Comparison of ENCODE assay signal across 8 cellular contexts in genomic region chr11:65419773-65420481, GRCh38. TPM values are rescaled to one million over a fixed set of nuclear protein-coding genes. Genes with fewer than 3 reads are reported as not detected.
A peak's percentile ranks its signal among the peaks of the same experiment; 100 is the strongest.
DNase-seq lines count a peak whose midpoint lies in the region; ATAC-seq and TF ChIP-seq lines count a peak whose summit lies in the region.

No MANE protein-coding gene starts in this region.

- peaks cover 0 to 4% of the 10 kb centered on the region in 2 donors for H3K27me3 Mint-ChIP-seq in CD4-positive, alpha-beta memory T cell

- H3K36me3 ChIP-seq in CD4-positive, alpha-beta memory T cell (ENCODE audit: insufficient read depth, low read length): peaks cover 12% of the 10 kb centered on the region
- peaks cover 22% of the 10 kb centered on the region for H3K36me3 ChIP-seq in RWPE2 (ENCODE audit: low read depth)
- H3K36me3 ChIP-seq in cardiac muscle cell: no peaks in the 10 kb centered on the region
- H3K36me3 ChIP-seq in parathyroid adenoma (ENCODE audit: control insufficient read depth, insufficient read depth, low read length): peaks cover 12% of the 10 kb centered on the region

- H3K9ac ChIP-seq in parathyroid adenoma: peak overlapping the region; percentile 95

- peak overlapping the region; percentile 98 for H3K27ac ChIP-seq in CD4-positive, alpha-beta memory T cell (ENCODE audit: low read depth, low read length)
- H3K27ac ChIP-seq in RWPE2 (ENCODE audit: poor library complexity, severe bottlenecking) (peak overlapping the region; percentile 97), cardiac muscle cell (peak overlapping the region; percentile 98), parathyroid adenoma (peak overlapping the region; percentile 100)

- peaks cover 57% of the 10 kb centered on the region for H3K4me1 ChIP-seq in CD4-positive, alpha-beta memory T cell (ENCODE audit: insufficient read depth, low read length)
- H3K4me1 ChIP-seq in RWPE2 (ENCODE audit: insufficient read depth, poor library complexity, severe bottlenecking): peaks cover 35% of the 10 kb centered on the region
- peaks cover 71% of the 10 kb centered on the region for H3K4me1 ChIP-seq in cardiac muscle cell (ENCODE audit: low read depth)
- H3K4me1 ChIP-seq in parathyroid adenoma: peaks cover 27% of the 10 kb centered on the region

- peaks cover 48% of the 10 kb centered on the region for H3K79me2 ChIP-seq in parathyroid adenoma

- H3K9me3 Mint-ChIP-seq in CD4-positive, alpha-beta memory T cell: peaks cover 0 to 8% (median 2%) of the 10 kb centered on the region in 8 donors

- intact Hi-C loops in CD4-positive, alpha-beta memory T cell (cut with micrococcal nuclease): loop anchor here (5.0 kb wide), 1 partner anchor 53 kb away; no protein-coding TSS in a partner anchor

- POLR2A ChIA-PET in CD4-positive, alpha-beta memory T cell (lab: Charles Lee; ENCODE audit: partially characterized antibody): interaction anchor here (0.7 to 22.2 kb wide), 23 partner anchors 7 to 675 kb away, joined by 3 to 3839 read pairs (median 5); partner anchors contain the start of genes DPF2, EHBP1L1, FAM89B and FRMD8

- no peaks in the 10 kb centered on the region for H3K9me3 ChIP-seq in CD4-positive, alpha-beta memory T cell (ENCODE audit: control insufficient read depth in 1 of 2, low read length in 2 of 2)
- H3K9me3 ChIP-seq in RWPE2 (ENCODE audit: severe bottlenecking) (no peaks in the 10 kb centered on the region), cardiac muscle cell (ENCODE audit: low read depth) (no peaks in the 10 kb centered on the region), parathyroid adenoma (ENCODE audit: control insufficient read depth, low read length) (no peaks in the 10 kb centered on the region)

- peaks cover 25 to 35% of the 10 kb centered on the region in 2 donors for H3K36me3 Mint-ChIP-seq in CD4-positive, alpha-beta memory T cell

- peak; percentile 54 to 80 (median 63) for DNase-seq in CD4-positive, alpha-beta memory T cell
- DNase-seq in HT1080 (ENCODE audit: low read depth) (peak; percentile 95), RWPE2 (ENCODE audit: low spot score) (peak; percentile 88), amniotic epithelial cell (ENCODE audit: low read depth) (peak; percentile 98), cardiac muscle cell (ENCODE audit: low read depth in 1 of 2, low spot score in 1 of 2) (peak; percentile 59 to 98)

- peak; percentile 28 for ATAC-seq in RWPE2 (ENCODE audit: low read depth)
- ATAC-seq in GM18909 (IDR thresholded peaks at IDR 0.05; ENCODE audit: poor library complexity, unreplicated experiment): no peak
- no peak for ATAC-seq in GM21737 (IDR thresholded peaks at IDR 0.05; ENCODE audit: unreplicated experiment)

- H3K27ac Mint-ChIP-seq in CD4-positive, alpha-beta memory T cell: peak overlapping the region; percentile 93 to 100 (median 97)

- H3K4me3 ChIP-seq in CD4-positive, alpha-beta memory T cell (ENCODE audit: low read length in 2 of 2): peak overlapping the region; percentile 86 to 95
- H3K4me3 ChIP-seq in RWPE2 (ENCODE audit: severe bottlenecking) (peak overlapping the region; percentile 12), cardiac muscle cell (no peak overlapping the region), parathyroid adenoma (ENCODE audit: low read depth, low read length) (peak overlapping the region; percentile 67)

- TF ChIP-seq CTCF in RWPE2 (IDR thresholded peaks at IDR 0.05; ENCODE audit: poor library complexity, severe bottlenecking): no peak
- no peak for TF ChIP-seq CTCF in cardiac muscle cell (IDR thresholded peaks at IDR 0.05; ENCODE audit: low read depth, low read length)
- TF ChIP-seq CTCF in parathyroid adenoma (IDR thresholded peaks at IDR 0.05): no peak

- H3K4me3 Mint-ChIP-seq in CD4-positive, alpha-beta memory T cell: peak overlapping the region; percentile 92 to 97 (median 95)

- peaks cover 30 to 81% (median 42%) of the 10 kb centered on the region in 4 donors for H3K4me1 Mint-ChIP-seq in CD4-positive, alpha-beta memory T cell

- H2AFZ ChIP-seq in parathyroid adenoma: no peak overlapping the region

- no peaks in the 10 kb centered on the region for H3K27me3 ChIP-seq in CD4-positive, alpha-beta memory T cell (ENCODE audit: insufficient read depth, low read length)
- no peaks in the 10 kb centered on the region for H3K27me3 ChIP-seq in RWPE2 (ENCODE audit: insufficient read depth, poor library complexity, severe bottlenecking)
- H3K27me3 ChIP-seq in cardiac muscle cell: no peaks in the 10 kb centered on the region
- no peaks in the 10 kb centered on the region for H3K27me3 ChIP-seq in parathyroid adenoma (ENCODE audit: control insufficient read depth, insufficient read depth, low read length)

- CTCF ChIA-PET in CD4-positive, alpha-beta memory T cell (lab: Charles Lee; ENCODE audit: partially characterized antibody): interaction anchor here (1.0 to 12.6 kb wide), 10 partner anchors 10 to 102 kb away, joined by 3 to 192 read pairs (median 10); partner anchors contain the start of genes MALAT1 and SLC25A45

- peak overlapping the region; percentile 81 for H3K4me2 ChIP-seq in parathyroid adenoma (ENCODE audit: low read length)

RNA-seq across cellular contexts. Expression of gene NEAT1, which starts 2.7 kb away (rescaled TPM):
- 100 to 1,000 TPM; 685 to 687 TPM for total RNA-seq in CD4-positive, alpha-beta memory T cell
- 1 to 10 TPM; 2.3 to 4.0 TPM for polyA plus RNA-seq in CD4-positive, alpha-beta memory T cell
- total RNA-seq in HT1080 (2014; rRNA removed; shearing (Covaris generic)): 7.9 and 12.9 TPM in 2 replicates
- 77.8 and 83.7 TPM in 2 replicates for polyA plus RNA-seq in HT1080 (2015; cell fraction: cytosol; rRNA removed)
- 1,405 and 1,942 TPM in 2 replicates for polyA plus RNA-seq in HT1080 (2015; cell fraction: nucleus; rRNA removed)
- 3.4 and 11.3 TPM in 2 replicates for total RNA-seq in cardiac muscle cell
- polyA plus RNA-seq in cardiac muscle cell: 4.2 and 5.6 TPM in 2 replicates

RNA-seq across cellular contexts. Expression of gene FRMD8, which starts 33.5 kb away (rescaled TPM):
- total RNA-seq in CD4-positive, alpha-beta memory T cell: 10 to 100 TPM; 69.1 to 71.2 TPM
- 10 to 100 TPM; 44.1 to 55.6 TPM for polyA plus RNA-seq in CD4-positive, alpha-beta memory T cell
- total RNA-seq in HT1080 (2014; rRNA removed; shearing (Covaris generic)): 26.4 and 32.1 TPM in 2 replicates
- 19.1 and 22.2 TPM in 2 replicates for polyA plus RNA-seq in HT1080 (2015; cell fraction: cytosol; rRNA removed)
- polyA plus RNA-seq in HT1080 (2015; cell fraction: nucleus; rRNA removed): 31.7 and 34.4 TPM in 2 replicates
- 36.3 and 64.6 TPM in 2 replicates for total RNA-seq in cardiac muscle cell
- 26.8 and 32.6 TPM in 2 replicates for polyA plus RNA-seq in cardiac muscle cell

RNA-seq across cellular contexts. Expression of gene SLC25A45, which starts 37.5 kb away (rescaled TPM):
- total RNA-seq in CD4-positive, alpha-beta memory T cell: 10 to 100 TPM; 17.0 to 24.2 TPM
- polyA plus RNA-seq in CD4-positive, alpha-beta memory T cell: 10 to 100 TPM in 1 of 2 donors, 1 to 10 TPM in 1; 7.2 to 15.0 TPM
- total RNA-seq in HT1080 (2014; rRNA removed; shearing (Covaris generic)): 1.4 and 1.9 TPM in 2 replicates
- polyA plus RNA-seq in HT1080 (2015; cell fraction: cytosol; rRNA removed): 2.0 and 2.8 TPM in 2 replicates
- polyA plus RNA-seq in HT1080 (2015; cell fraction: nucleus; rRNA removed): 6.7 and 11.5 TPM in 2 replicates
- 3.0 and 4.8 TPM in 2 replicates for total RNA-seq in cardiac muscle cell
- polyA plus RNA-seq in cardiac muscle cell: 4.5 and 10.5 TPM in 2 replicates

Comparison
In these comparisons a context has a peak if more than half of its experiments do, and no peak if none do; other contexts are left out.
1. RNA of gene NEAT1, which starts 2.7 kb away (total RNA-seq): 685 to 687 TPM in CD4-positive, alpha-beta memory T cell; 7.9 to 12.9 TPM in HT1080 and 3.4 to 11.3 TPM in cardiac muscle cell; every median in the first group is over 10 times any median in the second.
2. Peak in every context shown above with its lines, with median percentiles within 50 percentile points of each other: DNase-seq and H3K27ac ChIP-seq.